ENCODE assay signal across 14 cellular contexts in genomic region chr7:158724658-158725505, GRCh38. TPM values are rescaled to one million over a fixed set of nuclear protein-coding genes. Genes with fewer than 3 reads are reported as not detected.
DNase-seq lines count a peak whose midpoint lies in the region; ATAC-seq, FAIRE-seq and TF ChIP-seq lines count a peak whose summit lies in the region.
"Had no signal": no experiment of that assay in that cellular context is flagged by ENCODE, and none has a peak within 500 bp of the region (broad histone marks: within the 10 kb centered on the region; RNA-seq: fewer than 3 reads in every experiment).

No MANE protein-coding gene starts in this region.

- no peak overlapping the region for H3K4me2 ChIP-seq in HepG2 (ENCODE audit: low read depth, low read length)
- no peak overlapping the region for H3K4me2 ChIP-seq in H1 (ENCODE audit: insufficient read depth in 1 of 2, low read depth in 2 of 2, low read length in 2 of 2)
- H3K4me2 ChIP-seq in trophoblast cell (ENCODE audit: low read length) = no peak overlapping the region
- H3K4me2 ChIP-seq: A549, GM23338 had no signal

- H2AK5ac ChIP-seq in H1 (ENCODE audit: low read depth, low read length) = no peak overlapping the region
- no peak overlapping the region for H2AK5ac ChIP-seq in trophoblast cell (ENCODE audit: low read length)

- H2AFZ ChIP-seq in HepG2 (ENCODE audit: low read length) (no peak overlapping the region), H1 (ENCODE audit: low read length) (no peak overlapping the region), trophoblast cell (ENCODE audit: insufficient read depth, low read length, poor library complexity) (no peak overlapping the region)
- H2AFZ ChIP-seq: GM23338 had no signal

- H3K36me3 ChIP-seq in HepG2 (replicated peaks in 1 of 2; ENCODE audit: control insufficient read depth in 1 of 2, insufficient read depth in 2 of 2, low read length in 2 of 2) (no peaks in the 10 kb centered on the region), right lobe of liver (no peaks in the 10 kb centered on the region), H1 (ENCODE audit: control insufficient read depth in 2 of 4, insufficient read depth in 4 of 4, low read length in 3 of 4) (no peaks in the 10 kb centered on the region), trophoblast cell (ENCODE audit: control insufficient read depth in 1 of 2, insufficient read depth in 2 of 2, low read length in 2 of 2) (peaks cover 3% of the 10 kb centered on the region in 2 experiments)

- H3K9me3 ChIP-seq in HepG2 (ENCODE audit: low read length) = no peaks in the 10 kb centered on the region
- H3K9me3 ChIP-seq in right lobe of liver = no peaks in the 10 kb centered on the region
- H3K9me3 ChIP-seq in H1 (ENCODE audit: insufficient read depth in 2 of 2, low read depth in 1 of 2, low read length in 1 of 2) = no peaks in the 10 kb centered on the region
- no peaks in the 10 kb centered on the region for H3K9me3 ChIP-seq in trophoblast cell (ENCODE audit: insufficient read depth, low read depth, low read length)
- H3K9me3 ChIP-seq: A549 had no signal

- H3K27me3 Mint-ChIP-seq in activated T-helper 17 cell treated with anti-CD3 and anti-CD28 coated beads, Interleukin-2, amount 50 U/mL, for 72 hours = no peaks in the 10 kb centered on the region
- H3K27me3 Mint-ChIP-seq: IgD-negative memory B cell had no signal

- ATAC-seq in HepG2 (peak; percentile 33), right lobe of liver (no peak)
- no peak for ATAC-seq in activated T-helper 17 cell treated with anti-CD3 and anti-CD28 coated beads, Interleukin-2, amount 50 U/mL, for 72 hours (replicated peaks)
- ATAC-seq: GM12878 had no signal

- no peak overlapping the region for H3K4me3 Mint-ChIP-seq in activated T-helper 17 cell treated with anti-CD3 and anti-CD28 coated beads, Interleukin-2, amount 50 U/mL, for 72 hours
- H3K4me3 Mint-ChIP-seq: CD14-positive monocyte, GM23338, H9, IgD-negative memory B cell had no signal

- H3K14ac ChIP-seq in H1 (ENCODE audit: insufficient read length) (no peak overlapping the region), trophoblast cell (ENCODE audit: low read length) (no peak overlapping the region)

- H3K9ac ChIP-seq in HepG2 (ENCODE audit: insufficient read depth, low read depth, low read length) = no peak overlapping the region
- no peak overlapping the region for H3K9ac ChIP-seq in H1 (replicated peaks in 1 of 4; ENCODE audit: extremely low read depth in 1 of 4, low read depth in 3 of 4, low read length in 3 of 4)
- no peak overlapping the region for H3K9ac ChIP-seq in trophoblast cell (ENCODE audit: low read length)

- FAIRE-seq in HepG2 (lab: Jason Lieb, UNC) = no peak
- no peak for FAIRE-seq in H1 (lab: Jason Lieb, UNC)
- FAIRE-seq: A549, GM12878 had no signal

- 51% methylated on average over 21 of the region's 21 CpGs for WGBS in HepG2 (ENCODE audit: low lambda C conversion rate)
- 83% methylated on average over 16 of the region's 21 CpGs for WGBS in right lobe of liver (ENCODE audit: insufficient coverage, low coverage, low lambda C conversion rate, missing lambda C conversion rate)
- 91% methylated on average over 21 of the region's 21 CpGs; no CpG with 5 or more reads in 1 of the 2 experiments for WGBS in H1 (ENCODE audit: extremely low coverage in 1 of 2, insufficient coverage in 1 of 2, insufficient read length in 1 of 2, insufficient replicate concordance in 2 of 2, low coverage in 1 of 2, low lambda C conversion rate in 2 of 2, missing lambda C conversion rate in 1 of 2), 2 experiments
- no CpG with 5 or more reads among the region's 21 CpGs for WGBS in trophoblast cell (ENCODE audit: extremely low coverage, insufficient coverage, insufficient read length)

- TF ChIP-seq POLR2A in HepG2 (IDR thresholded peaks at IDR 0.05; ENCODE audit: insufficient read depth in 1 of 2, low read depth in 2 of 2, low read length in 2 of 2) (no peak), right lobe of liver (IDR thresholded peaks at IDR 0.05) (no peak), H1 (IDR thresholded peaks at IDR 0.05; ENCODE audit: control extremely low read depth in 1 of 2, low read depth in 2 of 2, low read length in 2 of 2) (no peak)

- H4K20me1 ChIP-seq in HepG2 (ENCODE audit: insufficient read depth, low read length) = no peaks in the 10 kb centered on the region
- H4K20me1 ChIP-seq in H1 (replicated peaks in 1 of 2; ENCODE audit: control insufficient read depth in 1 of 2, insufficient read depth in 2 of 2, low read length in 2 of 2) = no peaks in the 10 kb centered on the region

- POLR2A ChIA-PET in HepG2 (lab: Yijun Ruan, JAX) = no interaction called here
- POLR2A ChIA-PET in H1 (lab: Charles Lee; ENCODE audit: partially characterized antibody) = no interaction called here

- no peak overlapping the region for H4K5ac ChIP-seq in H1 (ENCODE audit: insufficient read length, low read depth, low read length)

- H3K4ac ChIP-seq in H1 (replicated peaks; ENCODE audit: insufficient read length, low read depth, low read length) (no peak overlapping the region), trophoblast cell (ENCODE audit: low read depth, low read length) (no peak overlapping the region)

- H4K91ac ChIP-seq in H1 (replicated peaks; ENCODE audit: insufficient read length, low read length) (no peak overlapping the region), trophoblast cell (ENCODE audit: low read depth, low read length) (no peak overlapping the region)

- TF ChIP-seq RAD21 in HepG2 (CRISPR knock-in tag; IDR thresholded peaks at IDR 0.05) = no peak
- no peak for TF ChIP-seq RAD21 in H1 (IDR thresholded peaks at IDR 0.05 in 1 of 2, conservative IDR thresholded peaks at IDR 0.05 in 1 of 2; ENCODE audit: low read depth in 2 of 2, low read length in 2 of 2)

- H2BK5ac ChIP-seq in H1 (ENCODE audit: low read depth, low read length) (no peak overlapping the region), trophoblast cell (ENCODE audit: low read depth, low read length, poor library complexity) (no peak overlapping the region)

- H4K8ac ChIP-seq in H1 (ENCODE audit: extremely low read depth, insufficient read depth, low read length) (no peak overlapping the region), trophoblast cell (ENCODE audit: low read depth, low read length) (no peak overlapping the region)

- H3K27ac ChIP-seq in HepG2 (ENCODE audit: extremely low read length, insufficient read depth, low read length) (no peak overlapping the region), right lobe of liver (no peak overlapping the region), H1 (ENCODE audit: low read depth, low read length) (no peak overlapping the region), trophoblast cell (ENCODE audit: low read depth, low read length) (no peak overlapping the region)
- H3K27ac ChIP-seq: A549 had no signal

- no peaks in the 10 kb centered on the region for H3K79me1 ChIP-seq in H1 (ENCODE audit: low read depth, low read length)
- H3K79me1 ChIP-seq in trophoblast cell (ENCODE audit: low read length) = no peaks in the 10 kb centered on the region

- H3K9me3 Mint-ChIP-seq in activated T-helper 17 cell treated with anti-CD3 and anti-CD28 coated beads, Interleukin-2, amount 50 U/mL, for 72 hours = no peaks in the 10 kb centered on the region
- H3K9me3 Mint-ChIP-seq: CD14-positive monocyte, GM23338, H9, IgD-negative memory B cell had no signal

- H3K23me2 ChIP-seq in H1 (ENCODE audit: low read depth, low read length) = no peaks in the 10 kb centered on the region

- H3K27me3 ChIP-seq in HepG2 (ENCODE audit: control insufficient read depth in 1 of 2, insufficient read depth in 2 of 2, low read length in 2 of 2) (no peaks in the 10 kb centered on the region; a peak in 2 of 5 replicates), right lobe of liver (no peaks in the 10 kb centered on the region), H1 (replicated peaks in 1 of 4; ENCODE audit: control insufficient read depth in 3 of 4, extremely low read depth in 1 of 4, insufficient read depth in 3 of 4, low read length in 3 of 4) (no peaks in the 10 kb centered on the region), trophoblast cell (ENCODE audit: insufficient read depth, low read length) (no peaks in the 10 kb centered on the region)

- H2BK120ac ChIP-seq in H1 (replicated peaks; ENCODE audit: low read depth, low read length) = no peak overlapping the region
- no peak overlapping the region for H2BK120ac ChIP-seq in trophoblast cell (ENCODE audit: insufficient read depth, low read length, poor library complexity)

- intact Hi-C loops in HepG2 (cut with micrococcal nuclease; ENCODE audit: unreplicated experiment) (no loop called here), right lobe of liver (cut with DNase I) (no loop called here)

- 0 out of 2 replicates have a peak overlapping the region, but pooled peaks have one; percentile 77 for H2BK15ac ChIP-seq in H1 (ENCODE audit: low read length)

- H3K4me3 ChIP-seq in HepG2 (replicated peaks in 1 of 3; ENCODE audit: insufficient read depth in 1 of 3, low read depth in 2 of 3, low read length in 3 of 3) = no peak overlapping the region
- H3K4me3 ChIP-seq in right lobe of liver = no peak overlapping the region
- no peak overlapping the region for H3K4me3 ChIP-seq in H1 (ENCODE audit: extremely low read depth in 1 of 4, insufficient read depth in 2 of 4, low read depth in 3 of 4, low read length in 4 of 4)
- peak overlapping the region; percentile 14 for H3K4me3 ChIP-seq in trophoblast cell (ENCODE audit: low read depth, low read length)
- H3K4me3 ChIP-seq: A549, GM12878, GM23338 had no signal

- no peak overlapping the region for H4K12ac ChIP-seq in trophoblast cell (ENCODE audit: low read depth, low read length)

- H2BK20ac ChIP-seq in H1 (ENCODE audit: low read length) = no peak overlapping the region

- TF ChIP-seq EP300 in HepG2 (IDR thresholded peaks at IDR 0.05; ENCODE audit: low read depth in 2 of 2, low read length in 2 of 2) = no peak
- no peak for TF ChIP-seq EP300 in HepG2 (CRISPR knock-in tag; IDR thresholded peaks at IDR 0.05; ENCODE audit: borderline replicate concordance)
- TF ChIP-seq EP300 in H1 (IDR thresholded peaks at IDR 0.05; ENCODE audit: borderline replicate concordance in 1 of 2, low read depth in 2 of 2, low read length in 2 of 2) = no peak

- in situ Hi-C loops in HepG2 (cut with HindIII; ENCODE audit: extremely low pct_ligation_motif_present, low pct_unique_long_range_greater_than_20kb) = no loop called here
- in situ Hi-C loops in G401 (cut with HindIII; ENCODE audit: low sequenced_read_pairs) = no loop called here

- DNase-seq in HepG2 (ENCODE audit: low spot score) (no peak), right lobe of liver (no peak), H1 (ENCODE audit: low read depth in 1 of 2, low spot score in 2 of 2) (peak in 1 of 2 experiments; percentile 35), trophoblast cell (no peak), NK-92 (lab: John Stamatoyannopoulos, UW; ENCODE audit: unreplicated experiment) (no peak), G401 (ENCODE audit: low spot score) (no peak)
- DNase-seq: DMS 273 treated with DMSO at 0.1 percent for 48 hours, H9 had no signal

- H3K23ac ChIP-seq in H1 (ENCODE audit: insufficient read length) = no peak overlapping the region
- no peak overlapping the region for H3K23ac ChIP-seq in trophoblast cell (ENCODE audit: low read length)

- no TSS peak for BruUV-seq in HepG2 (replicated peaks; lab: Mats Ljungman, UMichigan)

- H3K36me3 Mint-ChIP-seq in activated T-helper 17 cell treated with anti-CD3 and anti-CD28 coated beads, Interleukin-2, amount 50 U/mL, for 72 hours (ENCODE audit: low read depth) = peaks cover 4% of the 10 kb centered on the region
- H3K36me3 Mint-ChIP-seq: CD14-positive monocyte had no signal

- H3K79me2 ChIP-seq in HepG2 (ENCODE audit: insufficient read depth, low read length) (no peaks in the 10 kb centered on the region), H1 (ENCODE audit: control insufficient read depth in 1 of 2, insufficient read depth in 2 of 2, low read length in 2 of 2) (no peaks in the 10 kb centered on the region; a peak in 1 of 4 replicates), trophoblast cell (ENCODE audit: control insufficient read depth, insufficient read depth, low read length, poor library complexity) (no peaks in the 10 kb centered on the region)

- no peak overlapping the region for H2BK12ac ChIP-seq in H1 (ENCODE audit: low read depth, low read length)
- H2BK12ac ChIP-seq in trophoblast cell (ENCODE audit: low read length) = no peak overlapping the region

- H3K4me1 ChIP-seq in HepG2 (ENCODE audit: insufficient read depth, low read length) (no peaks in the 10 kb centered on the region), right lobe of liver (no peaks in the 10 kb centered on the region), H1 (replicated peaks in 1 of 4; ENCODE audit: control insufficient read depth in 3 of 4, insufficient read depth in 4 of 4, low read length in 3 of 4) (peaks cover 0 to 7% (median 0%) of the 10 kb centered on the region in 4 experiments; a peak in 1 of 7 replicates), trophoblast cell (ENCODE audit: control insufficient read depth in 1 of 2, insufficient read depth in 2 of 2, low read length in 2 of 2) (no peaks in the 10 kb centered on the region)
- H3K4me1 ChIP-seq: A549 had no signal

- H3K18ac ChIP-seq in H1 (ENCODE audit: extremely low read depth, low read length) = no peak overlapping the region
- H3K18ac ChIP-seq in trophoblast cell (ENCODE audit: low read length) = no peak overlapping the region

- TF ChIP-seq CTCF in HepG2 (CRISPR knock-in tag; IDR thresholded peaks at IDR 0.05) (no peak), right lobe of liver (IDR thresholded peaks at IDR 0.05) (no peak), H1 (IDR thresholded peaks at IDR 0.05; ENCODE audit: control extremely low read depth in 1 of 3, insufficient read depth in 1 of 3, low read depth in 1 of 3, low read length in 3 of 3) (no peak)

- H3K4me1 Mint-ChIP-seq in activated T-helper 17 cell treated with anti-CD3 and anti-CD28 coated beads, Interleukin-2, amount 50 U/mL, for 72 hours = peaks cover 3% of the 10 kb centered on the region
- H3K4me1 Mint-ChIP-seq: IgD-negative memory B cell had no signal

- peak overlapping the region; percentile 65 for H3K27ac Mint-ChIP-seq in activated T-helper 17 cell treated with anti-CD3 and anti-CD28 coated beads, Interleukin-2, amount 50 U/mL, for 72 hours
- H3K27ac Mint-ChIP-seq: CD14-positive monocyte, GM23338, H9 had no signal

- no peak overlapping the region for H3K56ac ChIP-seq in H1 (replicated peaks; ENCODE audit: insufficient read length, low read depth, low read length)

- CTCF ChIA-PET in HepG2 (lab: Yijun Ruan, JAX; ENCODE audit: low intra/inter-chr PET ratio, low total read pairs) = no interaction called here
- CTCF ChIA-PET in H1 (lab: Charles Lee; ENCODE audit: partially characterized antibody) = interaction anchor here (0.7 to 3.0 kb wide), 2 partner anchors 9 to 30 kb away, joined by 3 to 18 read pairs; no protein-coding TSS in a partner anchor

RNA-seq across cellular contexts. Expression of gene NCAPG2, which starts 20.3 kb away (rescaled TPM):
- total RNA-seq in HepG2 (2016; rRNA removed; fragmentation: Illumina TruSeq; extraction: Trizol) (30.7 and 46.3 TPM in 2 replicates), right lobe of liver (1 to 10 TPM; 2.7 to 4.8 (median 4.2) TPM)
- 4.3 and 4.9 TPM in 2 replicates for total RNA-seq in HepG2 (2016; cell fraction: cytosol; rRNA removed; fragmentation: Illumina TruSeq; extraction: Trizol; ENCODE audit: low read depth)
- 31.3 and 48.9 TPM in 2 replicates for total RNA-seq in HepG2 (2016; cell fraction: insoluble cytoplasmic fraction; rRNA removed; fragmentation: Illumina TruSeq; extraction: Trizol)
- 10.3 and 10.6 TPM in 2 replicates for total RNA-seq in HepG2 (2016; cell fraction: membrane; rRNA removed; fragmentation: Illumina TruSeq; extraction: Trizol)
- total RNA-seq in HepG2 (2016; cell fraction: nucleus; rRNA removed; fragmentation: Illumina TruSeq; extraction: Trizol) = 33.8 and 35.6 TPM in 2 replicates
- polyA plus RNA-seq in HepG2 (2011; rRNA removed) (10.4 and 15.1 TPM in 2 replicates), H1 (2011; rRNA removed) (49.9 and 50.1 TPM in 2 replicates)
- 10.6 and 12.1 TPM in 2 replicates for polyA plus RNA-seq in HepG2 (2011; cell fraction: cytosol; rRNA removed)
- polyA plus RNA-seq in HepG2 (2011; cell fraction: nucleus; rRNA removed) = 14.6 and 15.9 TPM in 2 replicates
- polyA plus RNA-seq in HepG2 (2012) = 9.7 and 17.7 TPM in 2 replicates
- 0.87 and 1.1 TPM in 2 replicates for polyA plus RNA-seq in HepG2 (2016; cell fraction: cytosol; fragmentation: Illumina TruSeq; extraction: Trizol; ENCODE audit: low read depth)
- 41.4 and 43.6 TPM in 2 replicates for polyA plus RNA-seq in HepG2 (2016; cell fraction: insoluble cytoplasmic fraction; fragmentation: Illumina TruSeq; extraction: Trizol; ENCODE audit: low read depth)
- polyA plus RNA-seq in HepG2 (2016; cell fraction: membrane; fragmentation: Illumina TruSeq; extraction: Trizol; ENCODE audit: low read depth) = 3.0 and 3.9 TPM in 2 replicates
- 40.5 and 41.8 TPM in 2 replicates for polyA plus RNA-seq in HepG2 (2016; cell fraction: nucleus; fragmentation: Illumina TruSeq; extraction: Trizol; ENCODE audit: insufficient read depth, low read depth)
- polyA minus RNA-seq in HepG2 (2011; rRNA and poly(A)+ RNA removed; ENCODE audit: low replicate concordance) = 50.3 and 124 TPM in 2 replicates
- 9.1 and 16.4 TPM in 2 replicates for polyA minus RNA-seq in HepG2 (2011; cell fraction: cytosol; rRNA and poly(A)+ RNA removed)
- 27.6 and 33.7 TPM in 2 replicates for polyA minus RNA-seq in HepG2 (2011; cell fraction: nucleus; rRNA and poly(A)+ RNA removed)
- 100 to 1,000 TPM; 129 to 141 TPM for total RNA-seq in activated T-helper 17 cell treated with anti-CD3 and anti-CD28 coated beads, Interleukin-2, amount 50 U/mL, for 72 hours
- 119 and 125 TPM in 2 replicates for total RNA-seq in H1 (2021; fragmentation: NEBNext Ultra II Directional; extraction: Animal tissue kit (Norgen Biotek cat#: 25700))
- polyA plus RNA-seq in H1 (2011; cell fraction: cytosol; rRNA removed) = 83.7 TPM
- polyA plus RNA-seq in H1 (2011; cell fraction: nucleus; rRNA removed) = 66.1 TPM
- 106 to 137 TPM (median 113 TPM) in 4 replicates for polyA plus RNA-seq in H1 (2012, experiment 1 of 2)
- polyA plus RNA-seq in H1 (2012, experiment 2 of 2) = 7.3 TPM
- 36.6 TPM for polyA plus RNA-seq in H1 (2013, experiment 1 of 2)
- polyA plus RNA-seq in H1 (2013, experiment 2 of 2) = 39.2 TPM
- 167 and 172 TPM in 2 replicates for polyA minus RNA-seq in H1 (2011; rRNA and poly(A)+ RNA removed)
- 79.4 TPM for polyA minus RNA-seq in H1 (2011; cell fraction: cytosol; rRNA and poly(A)+ RNA removed)
- polyA minus RNA-seq in H1 (2011; cell fraction: nucleus; rRNA and poly(A)+ RNA removed) = 106 TPM
- 19.4 and 19.7 TPM in 2 replicates for polyA plus RNA-seq in trophoblast cell (2013)
- 18.2 and 32.3 TPM in 2 replicates for total RNA-seq in G401 (2014; rRNA removed; shearing (Covaris generic))
